ENCODE assay signal across 2 cellular contexts in genomic region chr18:9965711-9966624, GRCh38.
A peak's percentile ranks its signal among the peaks of the same experiment; 100 is the strongest.
TF ChIP-seq lines count a peak whose summit lies in the region.

No MANE protein-coding gene starts in this region.

TF ChIP-seq in GM23338, 12 proteins besides CTCF, POLR2A, EP300 and RAD21:
- TF ChIP-seq REST (IDR thresholded peaks at IDR 0.05; ENCODE audit: unreplicated experiment): no peak
- peak; percentile 18; the same call in 1 of the 2 replicates for TF ChIP-seq ZNF462 (CRISPR knock-in tag; IDR thresholded peaks at IDR 0.05)
- TF ChIP-seq NANOG (IDR thresholded peaks at IDR 0.05; ENCODE audit: borderline replicate concordance): no peak
- TF ChIP-seq ETS1 (IDR thresholded peaks at IDR 0.05): no peak
- TF ChIP-seq EZH2 (IDR thresholded peaks at IDR 0.05; ENCODE audit: low read depth, unreplicated experiment): no peak

TF ChIP-seq in endothelial cell of umbilical vein, 7 proteins besides CTCF, POLR2A, EP300 and RAD21:
- no peak for TF ChIP-seq FOS (IDR thresholded peaks at IDR 0.05; ENCODE audit: borderline replicate concordance, insufficient read depth, low read length)
- peak; percentile 52 for TF ChIP-seq GATA2 (IDR thresholded peaks at IDR 0.05; ENCODE audit: insufficient read depth, insufficient read length, low read depth, low read length)
- no peak for TF ChIP-seq JUN (IDR thresholded peaks at IDR 0.05; ENCODE audit: borderline replicate concordance, insufficient read depth, insufficient read length, low read depth)
- TF ChIP-seq MYC (IDR thresholded peaks at IDR 0.05; ENCODE audit: low read depth, low read length): no peak
- no peak for TF ChIP-seq EZH2 (IDR thresholded peaks at IDR 0.05; ENCODE audit: borderline replicate concordance, low read depth, low read length, severe bottlenecking)
TF ChIP-seq in endothelial cell of umbilical vein: peak in this region for 1.
